In the genomic region with DNA sequence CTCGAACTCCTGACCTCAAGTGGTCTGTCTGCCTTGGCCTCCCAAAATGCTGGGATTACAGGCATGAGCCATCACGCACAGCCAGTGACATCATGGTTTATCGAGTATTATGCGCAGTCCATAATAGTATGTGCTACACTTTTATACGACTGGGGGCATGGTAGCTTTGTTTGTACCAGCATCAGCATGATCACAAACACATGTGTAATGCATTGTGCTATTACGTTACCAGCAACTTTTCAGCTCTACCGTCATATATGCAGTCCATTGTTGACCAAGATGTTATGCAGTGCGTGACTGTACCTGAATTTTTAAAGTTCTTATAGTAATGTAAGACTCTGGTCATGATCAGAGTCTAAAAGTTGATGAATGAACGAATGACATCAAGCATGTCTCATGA, we compare ENCODE assay signal across 10 cellular contexts.
"Had no signal": no experiment of that assay in that cellular context is flagged by ENCODE, and none has a peak within 500 bp of the region (broad histone marks: within the 10 kb centered on the region; RNA-seq: fewer than 3 reads in every experiment).

No MANE protein-coding gene starts in this region.

- H3K9ac ChIP-seq: GM23248, KMS-11 had no signal

- H3K4me2 ChIP-seq: KMS-11 had no signal

- H2AFZ ChIP-seq: GM23248 had no signal

- H3K4me3 Mint-ChIP-seq: HFFc6, IgD-negative memory B cell had no signal

- DNase-seq: GOT3, H7, HFFc6, KBM-7 had no signal

- H3K9me3 Mint-ChIP-seq: HFFc6 had no signal

- H3K27ac Mint-ChIP-seq: HFFc6, IgD-negative memory B cell had no signal

- H3K27ac ChIP-seq: GM23248, HL-60, KMS-11 had no signal

- ATAC-seq: HCT116 had no signal

- H3K4me1 Mint-ChIP-seq: IgD-negative memory B cell had no signal

- H3K4me3 ChIP-seq: GM23248, HAP-1 had no signal

- H3K36me3 Mint-ChIP-seq: IgD-negative memory B cell had no signal

- H3K9me3 ChIP-seq: HAP-1 had no signal

- H3K4me1 ChIP-seq: HAP-1 had no signal
